14 cellular contexts compared by ENCODE assay signal in the genomic region with DNA sequence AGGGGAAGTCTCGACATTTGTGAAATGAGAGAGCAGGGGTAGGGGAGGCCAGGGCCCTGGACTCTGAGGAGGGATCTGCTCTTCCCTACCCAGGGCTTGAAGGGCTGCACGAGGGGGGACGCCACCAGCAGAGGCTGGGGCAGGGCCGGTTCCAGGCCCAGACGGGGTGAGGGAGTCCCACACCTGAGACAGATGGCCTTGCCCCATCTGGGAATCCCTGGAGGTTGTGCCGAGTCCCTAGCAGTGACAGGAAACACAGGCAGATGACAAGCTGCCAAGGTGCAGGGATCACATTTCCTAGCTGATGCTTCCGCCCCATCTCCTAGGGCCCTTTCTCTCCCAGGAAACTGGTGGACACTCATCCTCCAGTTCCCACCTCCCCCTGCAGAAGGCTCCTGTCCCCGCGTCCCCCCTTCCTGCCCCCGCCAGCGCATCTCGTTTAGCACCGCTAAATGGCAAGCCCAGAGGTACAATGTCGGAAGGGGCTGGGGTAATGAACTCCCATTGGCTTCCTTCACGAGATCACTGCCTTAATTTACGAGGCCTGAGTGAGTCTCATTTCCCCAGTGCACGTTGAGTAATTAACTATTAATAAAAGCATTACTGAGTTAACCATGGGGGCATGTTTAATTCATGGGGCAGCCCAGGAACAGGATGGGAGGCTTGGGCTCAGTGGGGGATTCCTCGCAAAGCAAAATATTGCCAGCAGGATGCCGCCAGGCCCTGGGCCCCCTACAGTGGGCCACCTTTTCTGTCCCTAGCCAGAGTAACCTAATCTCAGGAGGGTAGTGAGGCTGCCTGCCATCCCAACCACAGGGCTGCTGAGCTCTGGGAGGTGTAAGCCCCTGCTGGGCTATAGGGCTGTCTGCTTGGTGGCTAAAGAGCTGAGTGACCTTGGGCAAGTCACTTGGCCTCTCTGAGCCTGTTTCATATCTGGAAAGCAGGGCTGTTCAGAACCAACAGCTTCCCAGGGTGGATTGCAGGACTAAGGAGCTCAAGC. TPM values are rescaled to one million over a fixed set of nuclear protein-coding genes. Genes with fewer than 3 reads are reported as not detected.
DNase-seq lines count a peak whose midpoint lies in the region; ATAC-seq and TF ChIP-seq lines count a peak whose summit lies in the region.
"Had no signal": no experiment of that assay in that cellular context is flagged by ENCODE, and none has a peak within 500 bp of the region (broad histone marks: within the 10 kb centered on the region; RNA-seq: fewer than 3 reads in every experiment).

No MANE protein-coding gene starts in this region.

- peak overlapping the region; percentile 36 for H3K4me3 ChIP-seq in left ventricle myocardium inferior
- H3K4me3 ChIP-seq: adrenal gland, testis had no signal

- intact Hi-C loops in left ventricle myocardium inferior (cut with micrococcal nuclease) (loop anchor here (10.0 kb wide), 1 partner anchor 209 kb away; no protein-coding TSS in a partner anchor), Right ventricle myocardium inferior (cut with DNase I) (no loop called here)

- H3K27ac ChIP-seq in left ventricle myocardium inferior (replicated peaks): no peak overlapping the region
- H3K27ac ChIP-seq: adrenal gland, neutrophil, testis had no signal

- no peaks in the 10 kb centered on the region for H3K36me3 ChIP-seq in left ventricle myocardium inferior
- H3K36me3 ChIP-seq: adrenal gland had no signal

- peaks cover 20% of the 10 kb centered on the region for H3K4me1 ChIP-seq in left ventricle myocardium inferior

- DNase-seq in left ventricle myocardium inferior (no peak), Right ventricle myocardium inferior (ENCODE audit: missing footprints) (no peak), RPMI7951 (ENCODE audit: low read depth) (peak; percentile 28), left kidney (ENCODE audit: low read depth, low spot score) (peak; percentile 74), inferior parietal cortex (ENCODE audit: extremely low spot score) (no peak), NCI-H128 (lab: John Stamatoyannopoulos, UW; ENCODE audit: unreplicated experiment) (no peak), hippocampal formation (lab: John Stamatoyannopoulos, UW) (no peak)
- DNase-seq: adrenal gland; DND-41; KG1; NK-92 treated with Interleukin-12 subunit alpha and Interleukin-12 subunit beta, amount 100 ng/mL, for 24 hours; testis had no signal

- no peaks in the 10 kb centered on the region for H3K9me3 ChIP-seq in left ventricle myocardium inferior (replicated peaks)
- H3K9me3 ChIP-seq: adrenal gland, neutrophil, testis had no signal

- ATAC-seq in Right ventricle myocardium inferior: no peak
- ATAC-seq in HG03095 (IDR thresholded peaks at IDR 0.05; ENCODE audit: unreplicated experiment): no peak

- H3K27me3 ChIP-seq in left ventricle myocardium inferior (ENCODE audit: low read depth): peaks cover 50% of the 10 kb centered on the region
- H3K27me3 ChIP-seq: testis had no signal

- TF ChIP-seq CTCF in left ventricle myocardium inferior (IDR thresholded peaks at IDR 0.05; ENCODE audit: borderline replicate concordance): no peak

RNA-seq across cellular contexts. Expression of gene CDH22, which starts 35.4 kb away (rescaled TPM):
- total RNA-seq in left ventricle myocardium inferior: 2.3 TPM
- 5.2 TPM for total RNA-seq in Right ventricle myocardium inferior
- total RNA-seq in RPMI7951 (2014; rRNA removed; shearing (Covaris generic)): not detected in 2 replicates

Comparison
In these comparisons a context has a peak if more than half of its experiments do, and no peak if none do; other contexts are left out.
1. DNase-seq: peak in RPMI7951 (single experiment) and left kidney (single experiment); none in left ventricle myocardium inferior (single experiment), Right ventricle myocardium inferior (single experiment), inferior parietal cortex (single experiment), NCI-H128 (single experiment) and hippocampal formation (0 of 2).